8 cellular contexts compared by ENCODE assay signal in the genomic region with DNA sequence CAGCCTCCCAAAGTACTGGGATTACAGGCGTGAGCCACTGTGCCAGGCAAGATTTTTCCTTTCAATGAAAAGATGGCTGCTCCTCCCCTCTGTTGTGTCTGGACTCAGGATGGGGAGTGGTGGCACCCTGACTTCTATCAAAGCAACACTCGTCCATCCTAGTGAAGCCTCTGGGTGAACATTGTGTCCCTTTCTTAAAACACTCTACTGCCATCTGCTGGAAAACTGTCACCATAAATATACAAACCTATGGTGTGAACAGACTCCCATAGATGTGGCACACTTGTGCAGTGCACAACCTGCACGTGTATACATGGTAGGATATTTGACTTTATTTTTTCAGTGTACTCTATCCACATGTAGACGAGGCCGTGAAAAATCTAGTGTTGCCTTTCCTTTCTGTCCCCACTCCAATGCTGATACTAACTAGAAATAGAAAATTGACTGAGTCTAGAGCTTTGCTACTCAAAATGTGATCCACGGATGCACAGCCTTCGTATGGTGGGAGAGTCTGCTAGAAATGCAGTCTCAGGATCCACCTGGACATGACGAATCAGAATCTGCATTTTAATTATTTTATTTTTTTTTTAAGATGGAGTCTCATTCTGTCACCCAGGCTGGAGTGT. TPM values are rescaled to one million over a fixed set of nuclear protein-coding genes. Genes with fewer than 3 reads are reported as not detected.
DNase-seq lines count a peak whose midpoint lies in the region; ATAC-seq and TF ChIP-seq lines count a peak whose summit lies in the region.

No MANE protein-coding gene starts in this region.

- H3K4me3 ChIP-seq in BE2C (ENCODE audit: low read depth, low read length) (no peak overlapping the region), uterus (no peak overlapping the region)

- no peak overlapping the region for H3K4me3 Mint-ChIP-seq in T-cell

- no peak for TF ChIP-seq POLR2A in uterus (IDR thresholded peaks at IDR 0.05)

- POLR2A ChIA-PET in T-cell (lab: Charles Lee) = no interaction called here

- CTCF ChIA-PET in T-cell (lab: Charles Lee) = interaction anchor here (0.7 to 1.6 kb wide), 3 partner anchors 316 to 358 kb away, joined by 3 read pairs; no protein-coding TSS in a partner anchor

- no peak overlapping the region for H3K27ac ChIP-seq in uterus

- peak; percentile 54 for ATAC-seq in GM18508 (IDR thresholded peaks at IDR 0.05; ENCODE audit: insufficient read depth, unreplicated experiment)
- peak; percentile 63 for ATAC-seq in HG03095 (IDR thresholded peaks at IDR 0.05; ENCODE audit: unreplicated experiment)
- ATAC-seq in T-cell (replicated peaks in 1 of 4) = peak; percentile 58 to 81 (median 65)

- H3K27ac Mint-ChIP-seq in T-cell = peak overlapping the region in 1 of 2 donors; percentile 62

- H3K9me3 ChIP-seq in BE2C (no peaks in the 10 kb centered on the region), uterus (no peaks in the 10 kb centered on the region)

- no peaks in the 10 kb centered on the region for H3K36me3 Mint-ChIP-seq in T-cell

- DNase-seq in BE2C (peak; percentile 63), NCI-H2081 (lab: John Stamatoyannopoulos, UW) (peak; percentile 77 to 80), T-cell (peak in 15 of 34 experiments; percentile 6 to 58 (median 34)), dedifferentiated amniotic fluid mesenchymal stem cell (ENCODE audit: extremely low spot score) (peak; percentile 87), lung microvascular endothelial cell (ENCODE audit: low read depth in 2 of 2) (peak; percentile 88 to 91), uterus (peak in 1 of 2 donors; percentile 50)

- H3K27me3 ChIP-seq in BE2C = no peaks in the 10 kb centered on the region
- no peaks in the 10 kb centered on the region for H3K27me3 ChIP-seq in uterus

- H3K36me3 ChIP-seq in BE2C (no peaks in the 10 kb centered on the region), uterus (no peaks in the 10 kb centered on the region)

- TF ChIP-seq CTCF in BE2C (IDR thresholded peaks at IDR 0.05; ENCODE audit: low read depth, low read length) = peak; percentile 78
- peak; percentile 67 to 92 (median 84) for TF ChIP-seq CTCF in uterus (IDR thresholded peaks at IDR 0.05)

- H3K4me1 Mint-ChIP-seq in T-cell = peaks cover 16 to 23% (median 20%) of the 10 kb centered on the region in 3 donors

- peaks cover 0 to 5% (median 0%) of the 10 kb centered on the region in 3 donors for H3K9me3 Mint-ChIP-seq in T-cell

- intact Hi-C loops in uterus (cut with DNase I; ENCODE audit: low total_unique reads) = loop anchor here (5.0 kb wide), 1 partner anchor 321 kb away; no protein-coding TSS in a partner anchor

- H3K4me1 ChIP-seq in BE2C (no peaks in the 10 kb centered on the region), uterus (no peaks in the 10 kb centered on the region)

- no peaks in the 10 kb centered on the region for H3K27me3 Mint-ChIP-seq in T-cell

RNA-seq across cellular contexts. Expression of gene PLCG2, which starts 55.9 kb away (rescaled TPM):
- polyA plus RNA-seq in BE2C (2012; ENCODE audit: insufficient read depth, insufficient read length, low read depth) = not detected
- 10 to 100 TPM in 4 of 5 donors, 1 to 10 TPM in 1; 7.5 to 27.1 (median 12.1) TPM for total RNA-seq in T-cell
- total RNA-seq in lung microvascular endothelial cell = 8.5 and 10.9 TPM in 2 replicates
- total RNA-seq in uterus = 10 to 100 TPM; 11.2 to 39.4 (median 18.8) TPM
